15 cellular contexts compared by ENCODE assay signal in genomic region chr11:61447601-61448551, GRCh38. TPM values are rescaled to one million over a fixed set of nuclear protein-coding genes. Genes with fewer than 3 reads are reported as not detected.
A peak's percentile ranks its signal among the peaks of the same experiment; 100 is the strongest.
DNase-seq lines count a peak whose midpoint lies in the region; TF ChIP-seq lines count a peak whose summit lies in the region.
"Had no signal": no experiment of that assay in that cellular context is flagged by ENCODE, and none has a peak within 500 bp of the region (broad histone marks: within the 10 kb centered on the region; RNA-seq: fewer than 3 reads in every experiment).

No MANE protein-coding gene starts in this region.

- POLR2A ChIA-PET in MCF 10A (lab: Yijun Ruan, JAX): interaction anchor here (1.2 to 2.8 kb wide), 2 partner anchors 9 to 18 kb away, joined by 3 to 24 read pairs; partner anchors contain the start of genes CPSF7 and SDHAF2

- H3K9me2 ChIP-seq in hepatocyte (replicated peaks; ENCODE audit: insufficient read depth): no peaks in the 10 kb centered on the region

- no peak overlapping the region for H3K4me3 ChIP-seq in mammary epithelial cell (replicated peaks in 1 of 3; ENCODE audit: insufficient read depth in 1 of 3, low read depth in 2 of 3, low read length in 3 of 3)
- H3K4me3 ChIP-seq in transverse colon: no peak overlapping the region
- H3K4me3 ChIP-seq in ovary: no peak overlapping the region
- no peak overlapping the region for H3K4me3 ChIP-seq in hepatocyte
- H3K4me3 ChIP-seq: vagina had no signal

- H3K79me2 ChIP-seq in mammary epithelial cell (ENCODE audit: insufficient read depth, low read length) (peaks cover 13% of the 10 kb centered on the region), hepatocyte (peaks cover 16% of the 10 kb centered on the region)

- BruUV-seq in mammary epithelial cell (replicated peaks; lab: Mats Ljungman, UMichigan) (no TSS peak), MCF 10A (replicated peaks; lab: Mats Ljungman, UMichigan) (no TSS peak)

- WGBS in mammary epithelial cell (ENCODE audit: low coverage, missing lambda C conversion rate): 93% methylated on average over 11 of the region's 12 CpGs
- WGBS in transverse colon (ENCODE audit: low coverage in 1 of 2), 2 donors: 57 to 63% methylated on average over 11 to 12 of the region's 12 CpGs
- 73 to 83% (median 75%) methylated on average over 12 of the region's 12 CpGs for WGBS in ovary, 3 donors
- WGBS in hepatocyte (ENCODE audit: low lambda C conversion rate, missing lambda C conversion rate): 75% methylated on average over 12 of the region's 12 CpGs

- DNase-seq in mammary epithelial cell (peak; percentile 1), MCF 10A (ENCODE audit: unreplicated experiment) (no peak), caudate nucleus (lab: John Stamatoyannopoulos, UW) (peak in 7 of 61 donors; percentile 9 to 52 (median 39)), mesenteric fat pad (ENCODE audit: low spot score) (peak; percentile 57), transverse colon (no peak), ovary (no peak), NCI-H524 treated with DMSO at 0.1 percent for 48 hours (lab: John Stamatoyannopoulos, UW) (no peak), hepatocyte (ENCODE audit: low spot score) (no peak)
- DNase-seq: brain microvascular endothelial cell; glutamatergic neuron; KBM-7; NCI-H774; stimulated activated CD4-positive, alpha-beta T cell treated with anti-CD3 and anti-CD28 coated beads, Interleukin-12 subunit alpha, Interleukin-12 subunit beta, amount 100 ng/mL, for 4 hours had no signal

- H3K4me1 ChIP-seq in mammary epithelial cell (ENCODE audit: insufficient read depth, low read length) (peaks cover 3% of the 10 kb centered on the region), transverse colon (peaks cover 4 to 31% (median 8%) of the 10 kb centered on the region in 4 donors), ovary (ENCODE audit: insufficient read depth) (peaks cover 2% of the 10 kb centered on the region), hepatocyte (ENCODE audit: insufficient read depth) (peaks cover 4% of the 10 kb centered on the region)

- no peaks in the 10 kb centered on the region for H3K27me3 ChIP-seq in mammary epithelial cell (ENCODE audit: insufficient read depth, low read length)
- H3K27me3 ChIP-seq in transverse colon: no peaks in the 10 kb centered on the region
- no peaks in the 10 kb centered on the region for H3K27me3 ChIP-seq in ovary
- H3K27me3 ChIP-seq in hepatocyte: no peaks in the 10 kb centered on the region
- H3K27me3 ChIP-seq: brain microvascular endothelial cell, neutrophil, vagina had no signal

- peak; percentile 21 for TF ChIP-seq EP300 in transverse colon (IDR thresholded peaks at IDR 0.05; ENCODE audit: low read depth)
- TF ChIP-seq EP300 in ovary (IDR thresholded peaks at IDR 0.05): no peak

- H3K27ac ChIP-seq in mammary epithelial cell (ENCODE audit: insufficient read depth, low read depth, low read length) (no peak overlapping the region), caudate nucleus (ENCODE audit: low read depth, low read length) (peak overlapping the region; percentile 88), transverse colon (peak overlapping the region; percentile 63 to 82 (median 66)), ovary (no peak overlapping the region), hepatocyte (no peak overlapping the region)
- H3K27ac ChIP-seq: brain microvascular endothelial cell, neutrophil, vagina had no signal

- intact Hi-C loops in mammary epithelial cell (cut with micrococcal nuclease) (loop anchor here (2.0 kb wide), 1 partner anchor 29 kb away; no protein-coding TSS in a partner anchor), MCF 10A (cut with micrococcal nuclease) (loop anchor here (5.0 kb wide), 1 partner anchor 134 kb away; the partner anchor contains the start of gene SYT7), transverse colon (cut with DNase I; ENCODE audit: low total_unique reads) (loop anchor here (2.0 to 5.0 kb wide), 2 partner anchors 69 to 139 kb away; no protein-coding TSS in a partner anchor), ovary (cut with DNase I) (loop anchor here in 3 of 4 donors (10.0 kb wide), 2 partner anchors 67 to 187 kb away; no protein-coding TSS in a partner anchor)

- H3K4me3 Mint-ChIP-seq in MCF 10A (ENCODE audit: unreplicated experiment): no peak overlapping the region

- no peaks in the 10 kb centered on the region for H3K27me3 Mint-ChIP-seq in MCF 10A (ENCODE audit: insufficient read depth, unreplicated experiment)

- CTCF ChIA-PET in mammary epithelial cell (lab: Charles Lee; ENCODE audit: low non-redundant PET) (interaction anchor here (0.5 to 0.6 kb wide), 2 partner anchors 12 to 660 kb away, joined by 3 to 4 read pairs; no protein-coding TSS in a partner anchor), MCF 10A (lab: Yijun Ruan, JAX) (interaction anchor here (0.5 to 7.6 kb wide), 18 partner anchors 9 to 752 kb away, joined by 3 to 161 read pairs (median 4); a partner anchor contains a TSS)

- dilution Hi-C loops in mammary epithelial cell (cut with HindIII; ENCODE audit: low sequenced_read_pairs): no loop called here

- H4K20me1 ChIP-seq in mammary epithelial cell (ENCODE audit: insufficient read depth, low read length) (no peaks in the 10 kb centered on the region), hepatocyte (ENCODE audit: insufficient read depth, poor library complexity, severe bottlenecking) (peaks cover 8% of the 10 kb centered on the region)

- H3K9me3 ChIP-seq in mammary epithelial cell (replicated peaks; ENCODE audit: insufficient read depth, low read length): no peaks in the 10 kb centered on the region
- H3K9me3 ChIP-seq in transverse colon: no peaks in the 10 kb centered on the region
- no peaks in the 10 kb centered on the region for H3K9me3 ChIP-seq in ovary
- no peaks in the 10 kb centered on the region for H3K9me3 ChIP-seq in hepatocyte (ENCODE audit: low read depth)
- H3K9me3 ChIP-seq: neutrophil, vagina had no signal

- no peak overlapping the region for H3K27ac Mint-ChIP-seq in MCF 10A (ENCODE audit: low read depth, unreplicated experiment)

- H3K36me3 ChIP-seq in mammary epithelial cell (ENCODE audit: insufficient read depth, low read length) (peaks cover 13% of the 10 kb centered on the region), transverse colon (peaks cover 0 to 15% (median 2%) of the 10 kb centered on the region in 4 donors), ovary (no peaks in the 10 kb centered on the region), hepatocyte (replicated peaks; ENCODE audit: insufficient read depth, low read depth) (no peaks in the 10 kb centered on the region)

- H3K9ac ChIP-seq in mammary epithelial cell (ENCODE audit: insufficient read depth, low read length): no peak overlapping the region

- no peak overlapping the region for H3K4me2 ChIP-seq in mammary epithelial cell (ENCODE audit: insufficient read depth, low read depth, low read length)
- no peak overlapping the region for H3K4me2 ChIP-seq in hepatocyte

- no peak for TF ChIP-seq POLR2A in transverse colon (IDR thresholded peaks at IDR 0.05)
- no peak for TF ChIP-seq POLR2A in ovary (IDR thresholded peaks at IDR 0.05)

- H3K9me3 Mint-ChIP-seq in MCF 10A (ENCODE audit: unreplicated experiment): no peaks in the 10 kb centered on the region

- in situ Hi-C loops in mammary epithelial cell (cut with MboI; ENCODE audit: low sequenced_read_pairs in 2 of 2): loop anchor here in 1 of 2 donors (10.0 kb wide), 1 partner anchor 187 kb away; no protein-coding TSS in a partner anchor
- in situ Hi-C loops in transverse colon (cut with MboI; ENCODE audit: low pct_ligation_motif_present in 1 of 4, low pct_unique_long_range_greater_than_20kb in 1 of 4, low sequenced_read_pairs in 3 of 4): no loop called here

- H2AFZ ChIP-seq in mammary epithelial cell (ENCODE audit: low read depth, low read length) (no peak overlapping the region), hepatocyte (no peak overlapping the region)

- H3K4me1 Mint-ChIP-seq in MCF 10A (ENCODE audit: insufficient read depth, unreplicated experiment): no peaks in the 10 kb centered on the region

- peaks cover 55% of the 10 kb centered on the region for H3K36me3 Mint-ChIP-seq in MCF 10A (ENCODE audit: insufficient read depth, unreplicated experiment)

- TF ChIP-seq CTCF in mammary epithelial cell (conservative IDR thresholded peaks at IDR 0.05 in 1 of 2, IDR thresholded peaks at IDR 0.05 in 1 of 2; ENCODE audit: extremely low read depth in 1 of 2, insufficient read depth in 1 of 2, low read depth in 1 of 2, low read length in 2 of 2): no peak
- TF ChIP-seq CTCF in MCF 10A (IDR thresholded peaks at IDR 0.05; ENCODE audit: unreplicated experiment): no peak
- TF ChIP-seq CTCF in transverse colon (IDR thresholded peaks at IDR 0.05): no peak
- TF ChIP-seq CTCF in ovary (IDR thresholded peaks at IDR 0.05): no peak
- TF ChIP-seq CTCF in hepatocyte (IDR thresholded peaks at IDR 0.05; ENCODE audit: poor library complexity): no peak

RNA-seq across cellular contexts. Expression of gene SDHAF2, which starts 18.0 kb away (rescaled TPM):
- 10 to 100 TPM; 21.7 to 48.2 TPM for total RNA-seq in mammary epithelial cell
- polyA plus RNA-seq in mammary epithelial cell: 62.4 TPM
- 62.8 TPM for polyA minus RNA-seq in mammary epithelial cell
- total RNA-seq in MCF 10A (2022): 30.1 and 34.6 TPM in 2 replicates
- 40.2 TPM for total RNA-seq in mesenteric fat pad
- total RNA-seq in transverse colon: 100 to 1,000 TPM in 1 of 4 donors, 10 to 100 TPM in 3; 65.8 to 122 (median 81.4) TPM
- total RNA-seq in ovary: 10 to 100 TPM; 31.9 to 91.1 (median 37.5) TPM
- polyA plus RNA-seq in ovary: 10 to 100 TPM; 40.8 to 43.5 TPM
- 47.8 and 62.3 TPM in 2 replicates for total RNA-seq in hepatocyte
- 72.0 and 74.3 TPM in 2 replicates for polyA plus RNA-seq in hepatocyte

RNA-seq across cellular contexts. Expression of gene CPSF7, which starts 18.1 kb away (rescaled TPM):
- total RNA-seq in mammary epithelial cell (10 to 100 TPM; 27.2 to 77.7 TPM), MCF 10A (2022) (99.9 and 111 TPM in 2 replicates), mesenteric fat pad (73.0 TPM), transverse colon (10 to 100 TPM; 43.6 to 65.1 (median 53.7) TPM), ovary (100 to 1,000 TPM in 1 of 7 donors, 10 to 100 TPM in 6; 33.3 to 103 (median 83.4) TPM), hepatocyte (29.7 and 39.6 TPM in 2 replicates)
- polyA plus RNA-seq in mammary epithelial cell (50.7 TPM), ovary (100 to 1,000 TPM in 1 of 2 donors, 10 to 100 TPM in 1; 51.8 to 109 TPM), hepatocyte (27.5 and 29.0 TPM in 2 replicates)
- polyA minus RNA-seq in mammary epithelial cell: 59.9 TPM

RNA-seq across cellular contexts. Expression of gene TMEM216, which starts 55.5 kb away (rescaled TPM):
- 1 to 10 TPM; 6.3 to 8.8 TPM for total RNA-seq in mammary epithelial cell
- 17.1 TPM for polyA plus RNA-seq in mammary epithelial cell
- polyA minus RNA-seq in mammary epithelial cell: 4.3 TPM
- total RNA-seq in MCF 10A (2022): 3.2 and 4.0 TPM in 2 replicates
- total RNA-seq in mesenteric fat pad: 9.9 TPM
- total RNA-seq in transverse colon: 10 to 100 TPM in 3 of 4 donors, 1 to 10 TPM in 1; 1.9 to 32.8 (median 14.6) TPM
- 10 to 100 TPM; 20.2 to 32.6 (median 24.2) TPM for total RNA-seq in ovary
- 10 to 100 TPM; 29.1 to 34.6 TPM for polyA plus RNA-seq in ovary
- 26.9 and 28.7 TPM in 2 replicates for total RNA-seq in hepatocyte
- polyA plus RNA-seq in hepatocyte: 20.5 and 21.1 TPM in 2 replicates

Comparison
In these comparisons a context has a peak if more than half of its experiments do, and no peak if none do; other contexts are left out.
1. DNase-seq: peak in mammary epithelial cell (single experiment) and mesenteric fat pad (single experiment); none in MCF 10A (single experiment), transverse colon (single experiment), ovary (0 of 5), NCI-H524 treated with DMSO at 0.1 percent for 48 hours (single experiment) and hepatocyte (single experiment).
2. H3K27ac ChIP-seq: peak in caudate nucleus (single experiment) and transverse colon (4 of 4); none in mammary epithelial cell (single experiment), ovary (0 of 2) and hepatocyte (single experiment).